In the genomic region with DNA sequence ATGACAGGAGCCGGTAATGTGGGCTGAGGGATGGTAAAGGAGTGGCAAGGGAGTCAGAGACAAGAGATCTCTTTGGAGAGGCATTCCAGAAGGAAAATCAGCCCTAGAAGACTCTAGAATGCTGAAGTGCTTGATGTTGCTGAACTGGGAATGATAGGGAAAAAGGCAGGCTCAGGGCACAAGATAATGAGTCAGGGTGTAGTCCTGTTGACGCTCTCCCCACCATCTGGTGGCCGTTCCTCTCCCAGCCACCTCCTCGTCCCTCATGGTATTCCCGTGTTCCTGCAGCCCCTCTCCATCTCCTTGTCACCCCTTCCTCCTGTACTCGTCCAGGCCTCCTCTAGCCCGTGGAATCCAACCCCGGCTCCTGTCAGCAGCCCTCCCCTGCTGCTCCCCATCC, we compare ENCODE assay signal across 11 cellular contexts. TPM values are rescaled to one million over a fixed set of nuclear protein-coding genes. Genes with fewer than 3 reads are reported as not detected.
DNase-seq lines count a peak whose midpoint lies in the region; ATAC-seq, FAIRE-seq and TF ChIP-seq lines count a peak whose summit lies in the region.
"Had no signal": no experiment of that assay in that cellular context is flagged by ENCODE, and none has a peak within 500 bp of the region (broad histone marks: within the 10 kb centered on the region; RNA-seq: fewer than 3 reads in every experiment).

No MANE protein-coding gene starts in this region.

- no peaks in the 10 kb centered on the region for H4K20me1 ChIP-seq in endothelial cell of umbilical vein (replicated peaks; ENCODE audit: control insufficient read depth, extremely low read depth, insufficient read depth, low read length)

- peaks cover 22% of the 10 kb centered on the region for H3K4me1 Mint-ChIP-seq in activated naive CD4-positive, alpha-beta T cell treated with anti-CD3 and anti-CD28 coated beads, Interleukin-2, amount 50 U/mL, for 24 hours
- peaks cover 26% of the 10 kb centered on the region for H3K4me1 Mint-ChIP-seq in stimulated activated effector memory CD8-positive, alpha-beta T cell treated with anti-CD3 and anti-CD28 coated beads, Interleukin-12 subunit alpha, Interleukin-12 subunit beta, amount 100 ng/mL, for 72 hours

- H3K27me3 ChIP-seq in Panc1 (ENCODE audit: control insufficient read depth, insufficient read depth, low read length) (no peaks in the 10 kb centered on the region), endothelial cell of umbilical vein (ENCODE audit: control insufficient read depth in 2 of 2, insufficient read depth in 2 of 2, low read length in 2 of 2) (no peaks in the 10 kb centered on the region)

- CTCF ChIA-PET in Panc1 (lab: Charles Lee) (interaction anchor here (0.6 to 1.3 kb wide), 3 partner anchors 9 to 127 kb away, joined by 3 to 4 read pairs (median 4); no protein-coding TSS in a partner anchor), endothelial cell of umbilical vein (lab: Charles Lee) (interaction anchor here (1.0 to 5.8 kb wide), 15 partner anchors 8 to 595 kb away, joined by 3 to 55 read pairs (median 6); partner anchors contain the start of genes ALDOA, PPP4C, QPRT and TBX6)

- no peak overlapping the region for H3K9ac ChIP-seq in endothelial cell of umbilical vein (replicated peaks; ENCODE audit: extremely low read depth, insufficient read depth, low read length)

- H3K9me3 Mint-ChIP-seq in activated naive CD4-positive, alpha-beta T cell treated with anti-CD3 and anti-CD28 coated beads, Interleukin-2, amount 50 U/mL, for 24 hours: no peaks in the 10 kb centered on the region
- no peaks in the 10 kb centered on the region for H3K9me3 Mint-ChIP-seq in stimulated activated effector memory CD8-positive, alpha-beta T cell treated with anti-CD3 and anti-CD28 coated beads, Interleukin-12 subunit alpha, Interleukin-12 subunit beta, amount 100 ng/mL, for 72 hours

- peak overlapping the region; percentile 51 for H3K4me3 Mint-ChIP-seq in activated naive CD4-positive, alpha-beta T cell treated with anti-CD3 and anti-CD28 coated beads, Interleukin-2, amount 50 U/mL, for 24 hours
- H3K4me3 Mint-ChIP-seq in stimulated activated effector memory CD8-positive, alpha-beta T cell treated with anti-CD3 and anti-CD28 coated beads, Interleukin-12 subunit alpha, Interleukin-12 subunit beta, amount 100 ng/mL, for 72 hours: peak overlapping the region; percentile 82

- H3K27ac ChIP-seq in Panc1 (ENCODE audit: low read length) (peak overlapping the region; percentile 52; the same call in 1 of the 2 replicates), endothelial cell of umbilical vein (ENCODE audit: insufficient read depth, low read depth, low read length) (no peak overlapping the region)
- H3K27ac ChIP-seq: VCaP had no signal

- dilution Hi-C loops in endothelial cell of umbilical vein (cut with MboI; ENCODE audit: extremely low pct_ligation_motif_present, low sequenced_read_pairs): no loop called here

- H3K36me3 Mint-ChIP-seq in activated naive CD4-positive, alpha-beta T cell treated with anti-CD3 and anti-CD28 coated beads, Interleukin-2, amount 50 U/mL, for 24 hours: no peaks in the 10 kb centered on the region
- peaks cover 19% of the 10 kb centered on the region for H3K36me3 Mint-ChIP-seq in stimulated activated effector memory CD8-positive, alpha-beta T cell treated with anti-CD3 and anti-CD28 coated beads, Interleukin-12 subunit alpha, Interleukin-12 subunit beta, amount 100 ng/mL, for 72 hours
- H3K36me3 Mint-ChIP-seq: CD14-positive monocyte had no signal

- H3K4me3 ChIP-seq in Panc1 (ENCODE audit: low read depth in 2 of 2, low read length in 2 of 2): peak overlapping the region in 1 of 2 experiments; percentile 94; a peak in 2 of 4 replicates
- no peak overlapping the region for H3K4me3 ChIP-seq in endothelial cell of umbilical vein (replicated peaks in 1 of 3; ENCODE audit: insufficient read depth in 1 of 3, low read depth in 1 of 3, low read length in 3 of 3)

- no TSS peak for BruUV-seq in Panc1 (replicated peaks; lab: Mats Ljungman, UMichigan)
- BruUV-seq in endothelial cell of umbilical vein (replicated peaks; lab: Mats Ljungman, UMichigan): no TSS peak

- FAIRE-seq in endothelial cell of umbilical vein (lab: Jason Lieb, UNC) (no peak), D721Med (lab: Jason Lieb, UNC) (no peak)

- TF ChIP-seq CTCF in Panc1 (IDR thresholded peaks at IDR 0.05) (no peak), endothelial cell of umbilical vein (IDR thresholded peaks at IDR 0.05; ENCODE audit: extremely low read depth in 1 of 2, insufficient read depth in 1 of 2, low read depth in 1 of 2, low read length in 2 of 2) (no peak), D721Med (IDR thresholded peaks at IDR 0.05; ENCODE audit: insufficient read depth, missing control alignments) (no peak)

- intact Hi-C loops in Panc1 (cut with micrococcal nuclease; ENCODE audit: unreplicated experiment) (no loop called here), endothelial cell of umbilical vein (cut with micrococcal nuclease) (loop anchor here (2.0 kb wide), 1 partner anchor 22 kb away; no protein-coding TSS in a partner anchor), left colon (cut with DNase I, micrococcal nuclease) (no loop called here)

- POLR2A ChIA-PET in Panc1 (lab: Charles Lee) (interaction anchor here (1.0 kb wide), 1 partner anchor 11 kb away, joined by 3 read pairs; the partner anchor contains the start of gene ALDOA), endothelial cell of umbilical vein (lab: Charles Lee) (interaction anchor here (0.9 to 2.7 kb wide), 2 partner anchors 11 kb away, joined by 7 to 21 read pairs; partner anchors contain the start of gene ALDOA)

- H3K79me2 ChIP-seq in endothelial cell of umbilical vein (ENCODE audit: control insufficient read depth, insufficient read depth, low read length): peaks cover 4% of the 10 kb centered on the region

- in situ Hi-C loops in Panc1 (cut with HindIII; ENCODE audit: low pct_unique_long_range_greater_than_20kb, low sequenced_read_pairs): no loop called here

- H2AFZ ChIP-seq in endothelial cell of umbilical vein (ENCODE audit: low read depth, low read length): no peak overlapping the region

- no peak for TF ChIP-seq POLR2A in endothelial cell of umbilical vein (IDR thresholded peaks at IDR 0.05; ENCODE audit: low read depth, low read length)

- H3K27ac Mint-ChIP-seq in activated naive CD4-positive, alpha-beta T cell treated with anti-CD3 and anti-CD28 coated beads, Interleukin-2, amount 50 U/mL, for 24 hours: peak overlapping the region; percentile 62
- H3K27ac Mint-ChIP-seq in stimulated activated effector memory CD8-positive, alpha-beta T cell treated with anti-CD3 and anti-CD28 coated beads, Interleukin-12 subunit alpha, Interleukin-12 subunit beta, amount 100 ng/mL, for 72 hours: no peak overlapping the region

- 0 out of 2 replicates have a peak, but pooled peaks have one; percentile 2 for ATAC-seq in Panc1
- no peak for ATAC-seq in stimulated activated effector memory CD8-positive, alpha-beta T cell treated with anti-CD3 and anti-CD28 coated beads, Interleukin-12 subunit alpha, Interleukin-12 subunit beta, amount 100 ng/mL, for 72 hours
- ATAC-seq in left colon: no peak

- H3K27me3 Mint-ChIP-seq in activated naive CD4-positive, alpha-beta T cell treated with anti-CD3 and anti-CD28 coated beads, Interleukin-2, amount 50 U/mL, for 24 hours: no peaks in the 10 kb centered on the region

- peak overlapping the region; percentile 61 for H3K4me2 ChIP-seq in endothelial cell of umbilical vein (ENCODE audit: insufficient read depth, low read length)

- H3K36me3 ChIP-seq in Panc1 (ENCODE audit: control insufficient read depth, insufficient read depth, low read length): no peaks in the 10 kb centered on the region; the same call in 1 of the 2 replicates
- H3K36me3 ChIP-seq in endothelial cell of umbilical vein (ENCODE audit: control insufficient read depth in 2 of 2, extremely low read depth in 1 of 2, insufficient read depth in 2 of 2, low read length in 2 of 2): peaks cover 0 to 5% of the 10 kb centered on the region in 2 experiments

- H3K9me3 ChIP-seq in Panc1 (ENCODE audit: control insufficient read depth, insufficient read depth, low read depth, low read length): no peaks in the 10 kb centered on the region
- no peaks in the 10 kb centered on the region for H3K9me3 ChIP-seq in endothelial cell of umbilical vein (replicated peaks; ENCODE audit: control insufficient read depth, insufficient read depth, low read length)

- DNase-seq in activated naive CD4-positive, alpha-beta T cell treated with anti-CD3 and anti-CD28 coated beads, Interleukin-2, amount 50 U/mL, for 16 hours: no peak
- DNase-seq in Panc1 (ENCODE audit: low read depth, low spot score): no peak
- no peak for DNase-seq in endothelial cell of umbilical vein (ENCODE audit: low read depth, low spot score)
- no peak for DNase-seq in stimulated activated effector memory CD8-positive, alpha-beta T cell treated with anti-CD3 and anti-CD28 coated beads, Interleukin-12 subunit alpha, Interleukin-12 subunit beta, amount 100 ng/mL, for 72 hours (ENCODE audit: low spot score in 2 of 2)
- DNase-seq in left colon: no peak
- DNase-seq in glomerular visceral epithelial cell (ENCODE audit: extremely low spot score): no peak
- no peak for DNase-seq in D721Med (ENCODE audit: insufficient read length, low spot score)
- DNase-seq: NCI-H146 had no signal

- no peaks in the 10 kb centered on the region for H3K9me1 ChIP-seq in endothelial cell of umbilical vein (replicated peaks; ENCODE audit: control insufficient read depth, extremely low read depth, insufficient read depth, low read length)

- H3K4me1 ChIP-seq in Panc1 (ENCODE audit: control insufficient read depth, insufficient read depth, low read length) (peaks cover 19% of the 10 kb centered on the region), endothelial cell of umbilical vein (ENCODE audit: control insufficient read depth, extremely low read depth, insufficient read depth, low read length) (peaks cover 35% of the 10 kb centered on the region)

RNA-seq across cellular contexts. Expression of gene ALDOA, which starts 11.1 kb away (rescaled TPM):
- total RNA-seq in Panc1 (2021; ENCODE audit: unreplicated experiment): 2,516 TPM
- polyA plus RNA-seq in Panc1 (2012; ENCODE audit: insufficient read length): 4,980 TPM
- total RNA-seq in endothelial cell of umbilical vein: 1,029 and 1,114 TPM in 2 replicates
- 871 and 972 TPM in 2 replicates for polyA plus RNA-seq in endothelial cell of umbilical vein
- polyA plus RNA-seq in endothelial cell of umbilical vein (2011; cell fraction: cytosol; rRNA removed): 870 and 886 TPM in 2 replicates
- polyA plus RNA-seq in endothelial cell of umbilical vein (2011; cell fraction: nucleus; rRNA removed): 402 and 418 TPM in 2 replicates
- 1,061 and 1,110 TPM in 2 replicates for polyA plus RNA-seq in endothelial cell of umbilical vein (2012)
- polyA minus RNA-seq in endothelial cell of umbilical vein: 655 and 717 TPM in 2 replicates
- polyA minus RNA-seq in endothelial cell of umbilical vein (2011; cell fraction: cytosol; rRNA and poly(A)+ RNA removed): 1,084 TPM
- 126 and 162 TPM in 2 replicates for polyA minus RNA-seq in endothelial cell of umbilical vein (2011; cell fraction: nucleus; rRNA and poly(A)+ RNA removed)
- total RNA-seq in left colon: 1,000 to 10,000 TPM; 1,798 to 1,835 TPM

RNA-seq across cellular contexts. Expression of gene PPP4C, which starts 21.3 kb away (rescaled TPM):
- 186 TPM for total RNA-seq in Panc1 (2021; ENCODE audit: unreplicated experiment)
- polyA plus RNA-seq in Panc1 (2012; ENCODE audit: insufficient read length): 309 TPM
- total RNA-seq in endothelial cell of umbilical vein: 159 and 167 TPM in 2 replicates
- 327 and 378 TPM in 2 replicates for polyA plus RNA-seq in endothelial cell of umbilical vein
- polyA plus RNA-seq in endothelial cell of umbilical vein (2011; cell fraction: cytosol; rRNA removed): 216 and 234 TPM in 2 replicates
- polyA plus RNA-seq in endothelial cell of umbilical vein (2011; cell fraction: nucleus; rRNA removed): 169 and 186 TPM in 2 replicates
- 153 and 194 TPM in 2 replicates for polyA plus RNA-seq in endothelial cell of umbilical vein (2012)
- 356 and 398 TPM in 2 replicates for polyA minus RNA-seq in endothelial cell of umbilical vein
- 130 TPM for polyA minus RNA-seq in endothelial cell of umbilical vein (2011; cell fraction: cytosol; rRNA and poly(A)+ RNA removed)
- polyA minus RNA-seq in endothelial cell of umbilical vein (2011; cell fraction: nucleus; rRNA and poly(A)+ RNA removed): 42.2 and 48.6 TPM in 2 replicates
- 100 to 1,000 TPM; 101 to 106 TPM for total RNA-seq in left colon

RNA-seq across cellular contexts. Expression of gene TLCD3B, which starts 23.4 kb away (rescaled TPM):
- total RNA-seq in Panc1 (2021; ENCODE audit: unreplicated experiment): 3.5 TPM
- 4.2 TPM for polyA plus RNA-seq in Panc1 (2012; ENCODE audit: insufficient read length)
- total RNA-seq in endothelial cell of umbilical vein: 0.86 and 0.99 TPM in 2 replicates
- 0.37 and 0.59 TPM in 2 replicates for polyA plus RNA-seq in endothelial cell of umbilical vein
- polyA plus RNA-seq in endothelial cell of umbilical vein (2011; cell fraction: cytosol; rRNA removed): 0.08 and 0.25 TPM in 2 replicates
- polyA plus RNA-seq in endothelial cell of umbilical vein (2011; cell fraction: nucleus; rRNA removed): 1.4 and 1.7 TPM in 2 replicates
- polyA plus RNA-seq in endothelial cell of umbilical vein (2012): 0.36 and 0.48 TPM in 2 replicates
- polyA minus RNA-seq in endothelial cell of umbilical vein: 0.76 TPM in 1 of 2 replicates, not detected in the other
- polyA minus RNA-seq in endothelial cell of umbilical vein (2011; cell fraction: cytosol; rRNA and poly(A)+ RNA removed): not detected
- polyA minus RNA-seq in endothelial cell of umbilical vein (2011; cell fraction: nucleus; rRNA and poly(A)+ RNA removed): 0.43 TPM in 1 of 2 replicates, not detected in the other
- under 1 TPM in 1 of 2 donors, not detected in 1; 0.31 TPM for total RNA-seq in left colon
- polyA plus RNA-seq: CD14-positive monocyte had no signal

RNA-seq across cellular contexts. Expression of gene C16orf92, which starts 31.5 kb away (rescaled TPM):
- total RNA-seq in Panc1 (2021; ENCODE audit: unreplicated experiment) (not detected), endothelial cell of umbilical vein (not detected in 2 replicates), left colon (not detected)
- not detected for polyA plus RNA-seq in Panc1 (2012; ENCODE audit: insufficient read length)
- not detected in 2 replicates for polyA plus RNA-seq in endothelial cell of umbilical vein
- polyA plus RNA-seq in endothelial cell of umbilical vein (2011; cell fraction: cytosol; rRNA removed): not detected in 2 replicates
- not detected in 2 replicates for polyA plus RNA-seq in endothelial cell of umbilical vein (2011; cell fraction: nucleus; rRNA removed)
- not detected in 2 replicates for polyA plus RNA-seq in endothelial cell of umbilical vein (2012)
- not detected in 2 replicates for polyA minus RNA-seq in endothelial cell of umbilical vein
- polyA minus RNA-seq in endothelial cell of umbilical vein (2011; cell fraction: cytosol; rRNA and poly(A)+ RNA removed): not detected
- not detected in 2 replicates for polyA minus RNA-seq in endothelial cell of umbilical vein (2011; cell fraction: nucleus; rRNA and poly(A)+ RNA removed)
- polyA plus RNA-seq: CD14-positive monocyte had no signal

RNA-seq across cellular contexts. Expression of gene TBX6, which starts 37.3 kb away (rescaled TPM):
- total RNA-seq in Panc1 (2021; ENCODE audit: unreplicated experiment) (0.46 TPM), endothelial cell of umbilical vein (0.42 and 0.60 TPM in 2 replicates), left colon (1 to 10 TPM in 1 of 2 donors, under 1 TPM in 1; 0.92 to 1.1 TPM)
- polyA plus RNA-seq in Panc1 (2012; ENCODE audit: insufficient read length): 0.97 TPM
- polyA plus RNA-seq in endothelial cell of umbilical vein: 0.30 and 0.40 TPM in 2 replicates
- polyA plus RNA-seq in endothelial cell of umbilical vein (2011; cell fraction: cytosol; rRNA removed): 0.05 and 0.13 TPM in 2 replicates
- polyA plus RNA-seq in endothelial cell of umbilical vein (2011; cell fraction: nucleus; rRNA removed): 0.41 and 0.42 TPM in 2 replicates
- 0.16 and 0.23 TPM in 2 replicates for polyA plus RNA-seq in endothelial cell of umbilical vein (2012)
- not detected in 2 replicates for polyA minus RNA-seq in endothelial cell of umbilical vein
- not detected for polyA minus RNA-seq in endothelial cell of umbilical vein (2011; cell fraction: cytosol; rRNA and poly(A)+ RNA removed)
- 0.43 TPM in 1 of 2 replicates, not detected in the other for polyA minus RNA-seq in endothelial cell of umbilical vein (2011; cell fraction: nucleus; rRNA and poly(A)+ RNA removed)
